ENCODE assay signal across 13 cellular contexts in the genomic region with DNA sequence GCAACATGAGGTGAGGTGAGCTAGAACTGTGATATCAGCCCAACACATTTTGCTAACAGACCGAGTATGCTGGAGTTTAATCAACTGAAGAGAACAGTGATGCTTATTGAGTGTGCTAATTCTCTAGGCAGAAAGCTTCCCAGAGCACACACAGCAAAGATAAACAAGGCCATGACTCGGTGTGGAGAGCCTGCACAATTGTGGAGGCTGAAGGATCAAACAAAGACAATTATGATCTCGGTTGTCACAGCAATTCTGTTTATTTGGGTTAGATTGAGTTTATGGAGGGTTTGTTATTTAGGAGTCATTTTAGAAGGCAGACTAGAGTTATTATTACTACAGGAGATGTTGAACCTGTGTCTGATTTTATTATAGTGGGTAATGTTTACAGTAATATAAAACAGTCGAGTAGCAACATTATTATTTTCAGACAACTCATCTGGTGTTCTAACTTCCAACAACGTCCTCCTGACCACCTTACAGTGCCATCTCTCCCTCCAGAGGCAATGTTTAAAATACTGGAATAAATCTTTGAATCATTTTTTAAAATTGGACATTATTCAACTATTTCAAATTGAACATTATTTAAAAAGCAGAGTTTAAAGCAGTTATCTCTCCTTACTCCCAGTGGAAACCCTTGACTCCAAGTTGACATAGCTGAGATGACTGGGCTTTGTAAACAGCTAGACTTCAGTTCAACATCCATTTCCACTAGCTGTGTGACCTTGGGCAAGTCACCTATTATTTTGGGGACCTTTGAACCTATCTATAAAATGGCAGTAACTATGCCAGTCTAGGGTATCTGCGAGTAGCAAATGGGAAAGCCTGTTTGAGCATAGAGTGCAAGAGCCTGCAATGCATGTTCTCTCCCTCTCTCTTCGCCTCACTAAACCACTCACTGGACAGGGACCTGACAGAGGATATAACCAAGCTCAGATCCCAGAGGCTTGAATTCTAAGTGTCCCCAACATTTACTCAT.
DNase-seq lines count a peak whose midpoint lies in the region; ATAC-seq and TF ChIP-seq lines count a peak whose summit lies in the region.
"Had no signal": no experiment of that assay in that cellular context is flagged by ENCODE, and none has a peak within 500 bp of the region (broad histone marks: within the 10 kb centered on the region; RNA-seq: fewer than 3 reads in every experiment).

No MANE protein-coding gene starts in this region.

- no peak overlapping the region for H3K9ac ChIP-seq in stomach smooth muscle (ENCODE audit: low read length in 2 of 2)
- H3K9ac ChIP-seq: parathyroid adenoma had no signal

- no peak for ATAC-seq in GM18519 (IDR thresholded peaks at IDR 0.05; ENCODE audit: low FRiP score, unreplicated experiment)

- no peak overlapping the region for H3K4me3 ChIP-seq in stomach smooth muscle (ENCODE audit: low read length in 2 of 2)
- H3K4me3 ChIP-seq: tibial nerve had no signal

- DNase-seq in HEK293T (ENCODE audit: extremely low spot score): peak; percentile 21
- DNase-seq in NCI-H2227 treated with DMSO at 0.1 percent for 48 hours (lab: John Stamatoyannopoulos, UW): peak; percentile 38
- no peak for DNase-seq in NOMO-1 (lab: John Stamatoyannopoulos, UW; ENCODE audit: unreplicated experiment in 2 of 2)
- no peak for DNase-seq in GM19240 (ENCODE audit: insufficient read length, low spot score)
- DNase-seq: activated CD4-positive, alpha-beta T cell treated with anti-CD3 and anti-CD28 coated beads for 1 hour; C1 segment of cervical spinal cord; foreskin keratinocyte; NCI-H446 treated with DMSO at 0.1 percent for 48 hours had no signal

- H3K36me3 ChIP-seq in stomach smooth muscle (ENCODE audit: control insufficient read depth in 2 of 2, insufficient read depth in 2 of 2, low read length in 2 of 2): no peaks in the 10 kb centered on the region
- H3K36me3 ChIP-seq: tibial nerve had no signal

- CTCF ChIA-PET in HEK293T (lab: Yijun Ruan, JAX): no interaction called here

- H3K27me3 ChIP-seq in layer of hippocampus (ENCODE audit: control insufficient read depth, insufficient read depth, low read length) (no peaks in the 10 kb centered on the region), stomach smooth muscle (ENCODE audit: control insufficient read depth in 1 of 2, insufficient read depth in 2 of 2, low read length in 2 of 2) (no peaks in the 10 kb centered on the region)
- H3K27me3 ChIP-seq: foreskin keratinocyte, tibial nerve had no signal

- H3K9me3 ChIP-seq in stomach smooth muscle (ENCODE audit: control insufficient read depth in 2 of 2, low read length in 2 of 2): no peaks in the 10 kb centered on the region
- H3K9me3 ChIP-seq: tibial nerve had no signal

- H3K27ac ChIP-seq in layer of hippocampus (ENCODE audit: low read depth, low read length): peak overlapping the region; percentile 61
- H3K27ac ChIP-seq in stomach smooth muscle (ENCODE audit: low read length): peak overlapping the region; percentile 55
- H3K27ac ChIP-seq: foreskin keratinocyte, parathyroid adenoma had no signal

- peaks cover 26% of the 10 kb centered on the region for H3K4me1 ChIP-seq in stomach smooth muscle (ENCODE audit: control insufficient read depth, insufficient read depth, low read length)
- H3K4me1 ChIP-seq: foreskin keratinocyte, parathyroid adenoma, tibial nerve had no signal

- POLR2A ChIA-PET in HEK293T (lab: Yijun Ruan, JAX): no interaction called here

TF ChIP-seq in HEK293T, 16 proteins besides CTCF, POLR2A, EP300 and RAD21:
- TF ChIP-seq TARDBP (IDR thresholded peaks at IDR 0.05): no peak

Comparison
In these comparisons a context has a peak if more than half of its experiments do, and no peak if none do; other contexts are left out.
1. DNase-seq: peak in HEK293T (single experiment) and NCI-H2227 treated with DMSO at 0.1 percent for 48 hours (single experiment); none in NOMO-1 (0 of 2) and GM19240 (single experiment).